In the genomic region with DNA sequence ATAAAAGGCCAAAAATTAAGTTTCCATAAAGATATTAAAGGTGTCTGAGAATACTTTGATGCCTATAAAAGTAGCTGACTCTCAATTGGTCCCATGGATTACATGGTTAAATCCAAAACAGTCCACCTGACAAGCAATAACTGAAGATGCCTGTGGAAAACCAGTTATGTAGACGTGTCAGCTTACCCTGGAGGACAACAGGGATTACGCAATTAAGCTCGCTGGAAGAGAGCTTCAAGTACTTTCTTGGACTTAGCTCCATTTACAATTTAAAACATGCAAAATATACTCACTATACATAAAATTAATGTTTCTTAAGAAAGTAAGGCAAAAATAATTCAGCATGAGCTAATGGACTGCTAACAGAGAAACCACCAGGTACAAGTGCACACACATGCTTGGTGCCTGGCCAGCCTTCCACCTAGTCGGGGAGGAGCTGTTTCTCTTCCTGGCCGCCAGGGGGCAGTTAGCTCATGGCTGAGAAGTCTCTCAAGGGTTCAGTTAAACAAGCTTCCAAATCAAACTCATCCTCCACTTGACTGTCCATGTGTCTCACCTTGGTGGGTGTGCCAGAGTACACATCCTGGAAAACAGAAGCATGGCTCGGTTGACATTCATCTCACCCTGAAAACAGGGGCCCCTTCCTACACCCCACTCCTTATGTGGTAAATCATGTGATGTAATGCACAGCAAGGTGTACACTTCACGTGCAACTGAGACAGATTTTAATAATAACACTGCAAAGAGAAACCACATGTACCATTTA, we compare ENCODE assay signal across 1 cellular context.
TF ChIP-seq lines count a peak whose summit lies in the region.

No MANE protein-coding gene starts in this region.

TF ChIP-seq in K562, 482 proteins besides CTCF, POLR2A, EP300 and RAD21 (continued from another document):
- TF ChIP-seq, protein P1, sequence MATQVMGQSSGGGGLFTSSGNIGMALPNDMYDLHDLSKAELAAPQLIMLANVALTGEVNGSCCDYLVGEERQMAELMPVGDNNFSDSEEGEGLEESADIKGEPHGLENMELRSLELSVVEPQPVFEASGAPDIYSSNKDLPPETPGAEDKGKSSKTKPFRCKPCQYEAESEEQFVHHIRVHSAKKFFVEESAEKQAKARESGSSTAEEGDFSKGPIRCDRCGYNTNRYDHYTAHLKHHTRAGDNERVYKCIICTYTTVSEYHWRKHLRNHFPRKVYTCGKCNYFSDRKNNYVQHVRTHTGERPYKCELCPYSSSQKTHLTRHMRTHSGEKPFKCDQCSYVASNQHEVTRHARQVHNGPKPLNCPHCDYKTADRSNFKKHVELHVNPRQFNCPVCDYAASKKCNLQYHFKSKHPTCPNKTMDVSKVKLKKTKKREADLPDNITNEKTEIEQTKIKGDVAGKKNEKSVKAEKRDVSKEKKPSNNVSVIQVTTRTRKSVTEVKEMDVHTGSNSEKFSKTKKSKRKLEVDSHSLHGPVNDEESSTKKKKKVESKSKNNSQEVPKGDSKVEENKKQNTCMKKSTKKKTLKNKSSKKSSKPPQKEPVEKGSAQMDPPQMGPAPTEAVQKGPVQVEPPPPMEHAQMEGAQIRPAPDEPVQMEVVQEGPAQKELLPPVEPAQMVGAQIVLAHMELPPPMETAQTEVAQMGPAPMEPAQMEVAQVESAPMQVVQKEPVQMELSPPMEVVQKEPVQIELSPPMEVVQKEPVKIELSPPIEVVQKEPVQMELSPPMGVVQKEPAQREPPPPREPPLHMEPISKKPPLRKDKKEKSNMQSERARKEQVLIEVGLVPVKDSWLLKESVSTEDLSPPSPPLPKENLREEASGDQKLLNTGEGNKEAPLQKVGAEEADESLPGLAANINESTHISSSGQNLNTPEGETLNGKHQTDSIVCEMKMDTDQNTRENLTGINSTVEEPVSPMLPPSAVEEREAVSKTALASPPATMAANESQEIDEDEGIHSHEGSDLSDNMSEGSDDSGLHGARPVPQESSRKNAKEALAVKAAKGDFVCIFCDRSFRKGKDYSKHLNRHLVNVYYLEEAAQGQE (CRISPR knock-in tag; IDR thresholded peaks at IDR 0.05; ENCODE audit: low read depth) = no peak
- TF ChIP-seq ZBTB8A (IDR thresholded peaks at IDR 0.05; ENCODE audit: partially characterized antibody) = no peak
- TF ChIP-seq PPARD (CRISPR knock-in tag; IDR thresholded peaks at IDR 0.05) = no peak
- TF ChIP-seq NR3C1 (CRISPR knock-in tag; IDR thresholded peaks at IDR 0.05) = no peak
- TF ChIP-seq YBX1 (IDR thresholded peaks at IDR 0.05) = no peak
- TF ChIP-seq, protein P2, sequence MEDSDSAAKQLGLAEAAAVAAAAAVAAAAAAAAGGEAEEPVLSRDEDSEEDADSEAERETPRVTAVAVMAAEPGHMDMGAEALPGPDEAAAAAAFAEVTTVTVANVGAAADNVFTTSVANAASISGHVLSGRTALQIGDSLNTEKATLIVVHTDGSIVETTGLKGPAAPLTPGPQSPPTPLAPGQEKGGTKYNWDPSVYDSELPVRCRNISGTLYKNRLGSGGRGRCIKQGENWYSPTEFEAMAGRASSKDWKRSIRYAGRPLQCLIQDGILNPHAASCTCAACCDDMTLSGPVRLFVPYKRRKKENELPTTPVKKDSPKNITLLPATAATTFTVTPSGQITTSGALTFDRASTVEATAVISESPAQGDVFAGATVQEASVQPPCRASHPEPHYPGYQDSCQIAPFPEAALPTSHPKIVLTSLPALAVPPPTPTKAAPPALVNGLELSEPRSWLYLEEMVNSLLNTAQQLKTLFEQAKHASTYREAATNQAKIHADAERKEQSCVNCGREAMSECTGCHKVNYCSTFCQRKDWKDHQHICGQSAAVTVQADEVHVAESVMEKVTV (CRISPR knock-in tag; IDR thresholded peaks at IDR 0.05) = peak; percentile 47; the same call in 1 of the 2 replicates
- TF ChIP-seq, protein P3, sequence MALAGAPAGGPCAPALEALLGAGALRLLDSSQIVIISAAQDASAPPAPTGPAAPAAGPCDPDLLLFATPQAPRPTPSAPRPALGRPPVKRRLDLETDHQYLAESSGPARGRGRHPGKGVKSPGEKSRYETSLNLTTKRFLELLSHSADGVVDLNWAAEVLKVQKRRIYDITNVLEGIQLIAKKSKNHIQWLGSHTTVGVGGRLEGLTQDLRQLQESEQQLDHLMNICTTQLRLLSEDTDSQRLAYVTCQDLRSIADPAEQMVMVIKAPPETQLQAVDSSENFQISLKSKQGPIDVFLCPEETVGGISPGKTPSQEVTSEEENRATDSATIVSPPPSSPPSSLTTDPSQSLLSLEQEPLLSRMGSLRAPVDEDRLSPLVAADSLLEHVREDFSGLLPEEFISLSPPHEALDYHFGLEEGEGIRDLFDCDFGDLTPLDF (CRISPR knock-in tag; IDR thresholded peaks at IDR 0.05) = no peak
- 0 out of 2 replicates have a peak, but pooled peaks have one; percentile 50 for TF ChIP-seq NBN (IDR thresholded peaks at IDR 0.05; ENCODE audit: low read depth)
- TF ChIP-seq, protein P4, sequence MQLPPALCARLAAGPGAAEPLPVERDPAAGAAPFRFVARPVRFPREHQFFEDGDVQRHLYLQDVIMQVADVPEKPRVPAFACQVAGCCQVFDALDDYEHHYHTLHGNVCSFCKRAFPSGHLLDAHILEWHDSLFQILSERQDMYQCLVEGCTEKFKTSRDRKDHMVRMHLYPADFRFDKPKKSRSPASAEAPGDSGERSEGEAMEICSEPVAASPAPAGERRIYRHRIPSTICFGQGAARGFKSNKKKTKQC (CRISPR knock-in tag; IDR thresholded peaks at IDR 0.05) = no peak; the same call in 1 of the 2 replicates
- no peak for TF ChIP-seq ZNF12 (CRISPR knock-in tag; IDR thresholded peaks at IDR 0.05)
- TF ChIP-seq ELF2 (CRISPR knock-in tag; IDR thresholded peaks at IDR 0.05) = no peak
- no peak for TF ChIP-seq LCOR (CRISPR knock-in tag; IDR thresholded peaks at IDR 0.05)
- no peak for TF ChIP-seq POLR3A (IDR thresholded peaks at IDR 0.05; ENCODE audit: borderline replicate concordance, extremely low read depth, insufficient read depth, insufficient read length)
- TF ChIP-seq, protein P5, sequence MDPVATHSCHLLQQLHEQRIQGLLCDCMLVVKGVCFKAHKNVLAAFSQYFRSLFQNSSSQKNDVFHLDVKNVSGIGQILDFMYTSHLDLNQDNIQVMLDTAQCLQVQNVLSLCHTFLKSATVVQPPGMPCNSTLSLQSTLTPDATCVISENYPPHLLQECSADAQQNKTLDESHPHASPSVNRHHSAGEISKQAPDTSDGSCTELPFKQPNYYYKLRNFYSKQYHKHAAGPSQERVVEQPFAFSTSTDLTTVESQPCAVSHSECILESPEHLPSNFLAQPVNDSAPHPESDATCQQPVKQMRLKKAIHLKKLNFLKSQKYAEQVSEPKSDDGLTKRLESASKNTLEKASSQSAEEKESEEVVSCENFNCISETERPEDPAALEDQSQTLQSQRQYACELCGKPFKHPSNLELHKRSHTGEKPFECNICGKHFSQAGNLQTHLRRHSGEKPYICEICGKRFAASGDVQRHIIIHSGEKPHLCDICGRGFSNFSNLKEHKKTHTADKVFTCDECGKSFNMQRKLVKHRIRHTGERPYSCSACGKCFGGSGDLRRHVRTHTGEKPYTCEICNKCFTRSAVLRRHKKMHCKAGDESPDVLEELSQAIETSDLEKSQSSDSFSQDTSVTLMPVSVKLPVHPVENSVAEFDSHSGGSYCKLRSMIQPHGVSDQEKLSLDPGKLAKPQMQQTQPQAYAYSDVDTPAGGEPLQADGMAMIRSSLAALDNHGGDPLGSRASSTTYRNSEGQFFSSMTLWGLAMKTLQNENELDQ (CRISPR knock-in tag; IDR thresholded peaks at IDR 0.05; ENCODE audit: borderline replicate concordance) = no peak
- no peak for TF ChIP-seq PHF21A (IDR thresholded peaks at IDR 0.05; ENCODE audit: borderline replicate concordance, low read depth)
- no peak for TF ChIP-seq ZSCAN29 (IDR thresholded peaks at IDR 0.05)
- TF ChIP-seq SUPT5H (IDR thresholded peaks at IDR 0.05) = no peak
- no peak for TF ChIP-seq CBFB (CRISPR knock-in tag; IDR thresholded peaks at IDR 0.05)
- no peak for TF ChIP-seq RFX1 (IDR thresholded peaks at IDR 0.05)
- no peak for TF ChIP-seq NUFIP1 (IDR thresholded peaks at IDR 0.05; ENCODE audit: partially characterized antibody)
- no peak for TF ChIP-seq KAT8 (IDR thresholded peaks at IDR 0.05; ENCODE audit: low read depth)
- no peak for TF ChIP-seq TCFL5 (CRISPR knock-in tag; conservative IDR thresholded peaks at IDR 0.05)
- TF ChIP-seq ZNF75A (CRISPR knock-in tag; IDR thresholded peaks at IDR 0.05) = no peak
